ENCODE assay signal across 8 cellular contexts in the genomic region with DNA sequence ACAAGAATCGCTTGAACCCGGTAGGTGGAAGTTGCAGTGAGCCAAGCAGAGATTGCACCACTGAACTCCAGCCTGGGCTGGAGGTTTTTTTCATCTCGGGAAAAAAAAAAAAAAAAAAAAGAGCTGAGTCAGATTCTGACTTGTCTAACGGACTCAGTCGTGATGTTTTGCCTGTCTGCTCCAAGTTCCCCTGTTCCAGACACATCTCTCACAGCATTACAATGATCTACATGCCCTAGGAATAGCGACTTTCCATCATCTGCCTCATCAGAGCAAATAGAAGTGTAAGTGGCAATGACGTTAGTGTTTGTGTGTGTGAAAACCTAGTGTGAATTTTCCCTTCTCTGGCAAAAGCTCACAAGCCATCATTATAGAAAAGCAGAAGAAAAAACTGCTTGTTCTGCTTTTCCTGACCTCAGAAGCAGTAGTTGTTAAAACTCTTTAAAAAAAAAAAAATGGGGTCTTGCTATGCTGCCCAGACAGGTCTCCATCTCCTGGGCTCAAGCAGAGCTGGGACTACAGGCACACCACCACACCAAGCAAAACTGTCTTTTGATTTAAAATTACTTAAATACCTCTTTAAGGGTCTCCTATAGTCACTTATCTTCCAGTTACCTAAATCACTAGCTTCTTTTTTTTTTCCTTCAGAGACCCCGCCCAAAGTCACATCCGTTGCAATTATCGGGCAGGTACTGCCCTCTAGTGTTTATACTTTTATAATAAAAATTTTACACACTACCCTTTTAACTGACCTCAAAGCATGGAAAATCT. TPM values are rescaled to one million over a fixed set of nuclear protein-coding genes. Genes with fewer than 3 reads are reported as not detected.
DNase-seq lines count a peak whose midpoint lies in the region; ATAC-seq, FAIRE-seq and TF ChIP-seq lines count a peak whose summit lies in the region.

No MANE protein-coding gene starts in this region.

- intact Hi-C loops in body of pancreas (cut with DNase I): no loop called here

- peak; percentile 22 to 52 (median 41) for TF ChIP-seq CTCF in body of pancreas (IDR thresholded peaks at IDR 0.05)
- TF ChIP-seq CTCF in kidney epithelial cell (IDR thresholded peaks at IDR 0.05; ENCODE audit: insufficient read depth, low read length, poor library complexity, severe bottlenecking): peak; percentile 35

- no peak overlapping the region for H3K4me3 ChIP-seq in body of pancreas
- no peak overlapping the region for H3K4me3 ChIP-seq in kidney epithelial cell (ENCODE audit: low read depth, low read length)

- peak; percentile 71 for ATAC-seq in body of pancreas
- ATAC-seq in HG02981 (IDR thresholded peaks at IDR 0.05; ENCODE audit: unreplicated experiment): no peak
- ATAC-seq in HG02870 (IDR thresholded peaks at IDR 0.05; ENCODE audit: unreplicated experiment): no peak

- peaks cover 9% of the 10 kb centered on the region for H3K4me1 ChIP-seq in body of pancreas

- H3K36me3 ChIP-seq in body of pancreas (replicated peaks in 1 of 2; ENCODE audit: insufficient read depth in 1 of 2, low read depth in 2 of 2) (no peaks in the 10 kb centered on the region), kidney epithelial cell (ENCODE audit: control insufficient read depth, insufficient read depth, low read length) (no peaks in the 10 kb centered on the region)

- DNase-seq in DMS53 (lab: John Stamatoyannopoulos, UW) (peak; percentile 79), KBM-7 (peak; percentile 90), RCC 7860 (ENCODE audit: low spot score) (peak; percentile 42), body of pancreas (peak in 1 of 4 donors; percentile 45), kidney epithelial cell (ENCODE audit: low read depth) (no peak), stromal cell of bone marrow (ENCODE audit: low read depth) (peak; percentile 47)

- WGBS in body of pancreas, 2 donors: 27% methylated on average over 10 of the region's 10 CpGs

- no peak for TF ChIP-seq POLR2A in body of pancreas (IDR thresholded peaks at IDR 0.05)

- peak overlapping the region in 1 of 4 donors; percentile 65 for H3K27ac ChIP-seq in body of pancreas

- H3K27me3 ChIP-seq in body of pancreas (peaks cover 0 to 14% of the 10 kb centered on the region in 2 donors), kidney epithelial cell (ENCODE audit: control insufficient read depth, insufficient read depth, low read length) (no peaks in the 10 kb centered on the region)

- in situ Hi-C loops in KBM-7 (cut with MboI; ENCODE audit: low pct_unique_long_range_greater_than_20kb, low sequenced_read_pairs): no loop called here

- H3K9me3 ChIP-seq in body of pancreas: no peaks in the 10 kb centered on the region

- peak; percentile 51 for FAIRE-seq in RCC 7860 (lab: Jason Lieb, UNC)

RNA-seq across cellular contexts. Expression of a gene that starts 37.3 kb away (rescaled TPM):
- 1 to 10 TPM; 5.3 to 7.0 TPM for total RNA-seq in body of pancreas
- total RNA-seq in kidney epithelial cell: 82.0 and 113 TPM in 2 replicates

RNA-seq across cellular contexts. Expression of a gene that starts 48.9 kb away (rescaled TPM):
- total RNA-seq in body of pancreas (1 to 10 TPM; 9.2 to 9.3 TPM), kidney epithelial cell (16.7 and 16.8 TPM in 2 replicates)

Comparison
In these comparisons a context has a peak if more than half of its experiments do, and no peak if none do; other contexts are left out.
1. RNA of a gene that starts 37.3 kb away (total RNA-seq): 82.0 to 113 TPM in kidney epithelial cell; 5.3 to 7.0 TPM in body of pancreas; every median in the first group is over 10 times any median in the second.